In the genomic region with DNA sequence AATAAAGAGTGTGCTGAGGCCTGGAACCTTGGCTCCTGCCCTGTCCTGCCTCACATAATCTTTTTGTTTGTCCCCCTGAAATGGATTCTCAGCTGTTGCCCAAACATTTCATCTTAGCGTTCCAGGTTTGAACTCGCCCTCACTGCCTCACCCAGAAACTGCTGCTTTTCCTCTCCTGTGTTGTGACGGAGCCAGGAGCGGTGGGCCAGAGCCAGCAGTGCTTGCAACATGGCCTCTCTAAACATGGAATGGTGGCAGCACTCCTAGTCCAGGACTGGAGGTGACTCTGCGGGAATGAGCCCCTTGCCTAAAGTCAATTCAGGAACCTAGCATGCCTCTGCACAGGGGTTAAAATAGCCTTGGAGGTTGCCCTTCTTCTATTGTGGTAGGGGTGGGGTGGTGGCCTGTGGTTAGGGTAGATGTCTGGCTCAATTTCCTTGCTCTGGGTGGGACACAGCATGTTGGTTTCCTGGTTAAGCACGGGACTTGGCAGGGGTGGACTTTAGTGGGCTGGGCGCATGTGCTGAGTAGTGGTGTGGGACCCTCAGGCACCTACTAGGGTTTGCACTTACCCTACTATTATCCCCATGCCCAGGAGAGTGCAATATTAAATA, we compare ENCODE assay signal across 1 cellular context.
TF ChIP-seq lines count a peak whose summit lies in the region.

No MANE protein-coding gene starts in this region.

TF ChIP-seq in IMR-90, 13 proteins besides CTCF, POLR2A, EP300 and RAD21:
- no peak for TF ChIP-seq FOS (IDR thresholded peaks at IDR 0.05; ENCODE audit: low read depth, low read length)
- TF ChIP-seq, protein P1, sequence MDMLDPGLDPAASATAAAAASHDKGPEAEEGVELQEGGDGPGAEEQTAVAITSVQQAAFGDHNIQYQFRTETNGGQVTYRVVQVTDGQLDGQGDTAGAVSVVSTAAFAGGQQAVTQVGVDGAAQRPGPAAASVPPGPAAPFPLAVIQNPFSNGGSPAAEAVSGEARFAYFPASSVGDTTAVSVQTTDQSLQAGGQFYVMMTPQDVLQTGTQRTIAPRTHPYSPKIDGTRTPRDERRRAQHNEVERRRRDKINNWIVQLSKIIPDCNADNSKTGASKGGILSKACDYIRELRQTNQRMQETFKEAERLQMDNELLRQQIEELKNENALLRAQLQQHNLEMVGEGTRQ (IDR thresholded peaks at IDR 0.05; ENCODE audit: low read depth, low read length) = no peak
- TF ChIP-seq, protein P2, sequence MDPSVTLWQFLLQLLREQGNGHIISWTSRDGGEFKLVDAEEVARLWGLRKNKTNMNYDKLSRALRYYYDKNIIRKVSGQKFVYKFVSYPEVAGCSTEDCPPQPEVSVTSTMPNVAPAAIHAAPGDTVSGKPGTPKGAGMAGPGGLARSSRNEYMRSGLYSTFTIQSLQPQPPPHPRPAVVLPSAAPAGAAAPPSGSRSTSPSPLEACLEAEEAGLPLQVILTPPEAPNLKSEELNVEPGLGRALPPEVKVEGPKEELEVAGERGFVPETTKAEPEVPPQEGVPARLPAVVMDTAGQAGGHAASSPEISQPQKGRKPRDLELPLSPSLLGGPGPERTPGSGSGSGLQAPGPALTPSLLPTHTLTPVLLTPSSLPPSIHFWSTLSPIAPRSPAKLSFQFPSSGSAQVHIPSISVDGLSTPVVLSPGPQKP (IDR thresholded peaks at IDR 0.05; ENCODE audit: borderline replicate concordance, low read depth, low read length) = no peak
- no peak for TF ChIP-seq NFE2L2 (IDR thresholded peaks at IDR 0.05; ENCODE audit: low read depth, low read length)
- TF ChIP-seq MAZ (IDR thresholded peaks at IDR 0.05; ENCODE audit: borderline replicate concordance, low read depth, low read length) = no peak
- no peak for TF ChIP-seq RCOR1 (IDR thresholded peaks at IDR 0.05; ENCODE audit: insufficient replicate concordance, low read length)
- TF ChIP-seq CHD1 (IDR thresholded peaks at IDR 0.05; ENCODE audit: low read depth, low read length) = no peak
- TF ChIP-seq CEBPB (IDR thresholded peaks at IDR 0.05; ENCODE audit: low read depth, low read length) = no peak
- TF ChIP-seq MXI1 (IDR thresholded peaks at IDR 0.05; ENCODE audit: borderline replicate concordance, low read depth, low read length) = no peak
- TF ChIP-seq SMC3 (IDR thresholded peaks at IDR 0.05; ENCODE audit: low read depth, low read length) = no peak
- TF ChIP-seq RFX5 (IDR thresholded peaks at IDR 0.05; ENCODE audit: low read depth, low read length) = no peak
